ENCODE assay signal across 1 cellular context in genomic region chr12:71438670-71439361, GRCh38.
TF ChIP-seq lines count a peak whose summit lies in the region.

No MANE protein-coding gene starts in this region.

TF ChIP-seq in HEK293, 187 proteins besides CTCF, POLR2A, EP300 and RAD21 (continued from another document):
- TF ChIP-seq ELK4 (IDR thresholded peaks at IDR 0.05; ENCODE audit: borderline replicate concordance, low read depth, low read length) = no peak
- TF ChIP-seq ZNF621 (tag by site-specific recombination; IDR thresholded peaks at IDR 0.05) = no peak
- TF ChIP-seq ZNF645 (tag by site-specific recombination; IDR thresholded peaks at IDR 0.05) = no peak
- no peak for TF ChIP-seq ZNF155 (tag by site-specific recombination; IDR thresholded peaks at IDR 0.05)
- no peak for TF ChIP-seq ZNF777 (tag by site-specific recombination; IDR thresholded peaks at IDR 0.05; ENCODE audit: borderline replicate concordance)
